1 cellular context compared by ENCODE assay signal in the genomic region with DNA sequence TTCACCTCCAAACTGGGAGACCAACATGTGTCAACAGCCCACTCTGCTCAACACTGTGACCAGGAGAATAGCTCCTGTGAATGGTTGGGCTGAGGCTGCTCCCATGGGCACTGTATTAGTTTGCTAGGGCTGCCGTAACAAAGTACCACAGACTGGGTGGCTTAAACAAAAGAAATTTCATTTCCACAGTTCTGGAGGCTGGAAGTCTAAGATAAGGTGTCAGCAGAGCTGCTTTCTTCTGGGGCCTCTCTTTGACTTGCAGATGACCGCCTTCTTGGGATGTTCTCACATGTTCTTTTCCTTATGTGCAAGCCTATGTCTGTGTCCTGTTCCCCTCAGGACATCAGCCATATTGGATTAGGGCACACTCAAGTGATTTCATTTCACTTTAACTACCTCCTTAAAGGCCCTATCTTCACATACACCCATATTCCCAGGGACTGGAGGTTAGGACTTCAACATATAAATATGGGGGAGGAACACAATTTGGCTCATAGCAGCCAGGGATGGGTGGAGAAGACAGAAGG.
TF ChIP-seq lines count a peak whose summit lies in the region.

No MANE protein-coding gene starts in this region.

TF ChIP-seq in GM23338, 12 proteins besides CTCF, POLR2A, EP300 and RAD21 (continued from another document):
- TF ChIP-seq NANOG (IDR thresholded peaks at IDR 0.05; ENCODE audit: borderline replicate concordance): no peak
TF ChIP-seq in GM23338: peak in this region for 0.
